28 cellular contexts compared by ENCODE assay signal in genomic region chr4:72827968-72828367, GRCh38.
"Had no signal": no experiment of that assay in that cellular context is flagged by ENCODE, and none has a peak within 500 bp of the region (broad histone marks: within the 10 kb centered on the region; RNA-seq: fewer than 3 reads in every experiment).

No MANE protein-coding gene starts in this region.

- H3K27me3 ChIP-seq: ascending aorta, breast epithelium, cardiac muscle cell, dorsolateral prefrontal cortex had no signal

- H3K27ac ChIP-seq: ascending aorta, breast epithelium, cardiac muscle cell, coronary artery, dorsolateral prefrontal cortex had no signal

- H3K9me3 ChIP-seq: ascending aorta had no signal

- H3K4me1 ChIP-seq: ascending aorta, breast epithelium had no signal

- H3K4me3 ChIP-seq: ascending aorta, breast epithelium, cardiac muscle cell, coronary artery, dorsolateral prefrontal cortex had no signal

- ATAC-seq: activated CD4-positive, alpha-beta T cell treated with anti-CD3 and anti-CD28 coated beads for 36 hours; activated CD8-positive, alpha-beta memory T cell treated with anti-CD3 and anti-CD28 coated beads, Interleukin-2, amount 10 ng/mL, durations not matched to agents 7 days and 5 days; activated CD8-positive, alpha-beta T cell treated with anti-CD3 and anti-CD28 coated beads, Interleukin-2, amount 10 ng/mL, durations not matched to agents 7 days and 5 days; activated naive CD4-positive, alpha-beta T cell treated with anti-CD3 and anti-CD28 coated beads, Interleukin-2, amount 50 U/mL, for 72 hours; esophagus mucosa had no signal

- H3K36me3 ChIP-seq: ascending aorta, breast epithelium, cardiac muscle cell had no signal

- FAIRE-seq: frontal cortex had no signal

- DNase-seq: activated CD4-positive, alpha-beta memory T cell treated with anti-CD3 and anti-CD28 coated beads for 36 hours; activated CD4-positive, alpha-beta T cell treated with anti-CD3 and anti-CD28 coated beads for 36 hours; activated CD4-positive, alpha-beta T cell treated with anti-CD3 and anti-CD28 coated beads, Interleukin-2, amount 10 ng/mL, durations not matched to agents 24 days and 14 days; activated CD4-positive, CD25-positive, alpha-beta regulatory T cell; activated CD4-positive, CD25-positive, alpha-beta regulatory T cell treated with anti-CD3 and anti-CD28 coated beads, Interleukin-2, amount 50 U/mL, for 72 hours; activated CD8-positive, alpha-beta memory T cell treated with anti-CD3 and anti-CD28 coated beads, Interleukin-2, amount 10 ng/mL, durations not matched to agents 7 days and 5 days; activated CD8-positive, alpha-beta memory T cell treated with anti-CD3 and anti-CD28 coated beads, Interleukin-2, amount 50 U/mL, for 4 hours; activated CD8-positive, alpha-beta T cell treated with anti-CD3 and anti-CD28 coated beads, Interleukin-2, amount 10 ng/mL, durations not matched to agents 7 days and 5 days; activated effector memory CD4-positive, alpha-beta T cell treated with anti-CD3 and anti-CD28 coated beads, Interleukin-2, amount 50 U/mL, for 16 hours; activated naive CD4-positive, alpha-beta T cell treated with anti-CD3 and anti-CD28 coated beads, Interleukin-2, amount 10 ng/mL, durations not matched to agents 7 days and 5 days; activated naive CD8-positive, alpha-beta T cell treated with anti-CD3 and anti-CD28 coated beads, Interleukin-2, amount 10 ng/mL, durations not matched to agents 7 days and 5 days; activated T-cell treated with anti-CD3 and anti-CD28 coated beads, Interleukin-2, amount 50 U/mL, for 1 hour; activated T-cell treated with anti-CD3 and anti-CD28 coated beads, Interleukin-2, amount 50 U/mL, for 48 hours; central memory CD4-positive, alpha-beta T cell; cerebellar nuclear complex; dorsolateral prefrontal cortex; effector memory CD4-positive, alpha-beta T cell; endodermal cell; foreskin fibroblast; head of caudate nucleus; T-helper 2 cell had no signal
